ENCODE assay signal across 10 cellular contexts in genomic region chr14:102279688-102280348, GRCh38. TPM values are rescaled to one million over a fixed set of nuclear protein-coding genes. Genes with fewer than 3 reads are reported as not detected.
DNase-seq lines count a peak whose midpoint lies in the region; ATAC-seq and TF ChIP-seq lines count a peak whose summit lies in the region.
"Had no signal": no experiment of that assay in that cellular context is flagged by ENCODE, and none has a peak within 500 bp of the region (broad histone marks: within the 10 kb centered on the region; RNA-seq: fewer than 3 reads in every experiment).

No MANE protein-coding gene starts in this region.

- H3K27ac ChIP-seq in adrenal gland, result peak overlapping the region in 2 of 5 donors; percentile 29 to 65
- no peak overlapping the region for H3K27ac ChIP-seq in endodermal cell (ENCODE audit: low read depth, low read length)

- no peak overlapping the region for H3K9ac ChIP-seq in endodermal cell (ENCODE audit: extremely low read depth, low read length, poor library complexity, severe bottlenecking)

- no peaks in the 10 kb centered on the region for H3K4me1 ChIP-seq in adrenal gland (replicated peaks in 1 of 2)
- H3K4me1 ChIP-seq in endodermal cell (ENCODE audit: control insufficient read depth, insufficient read depth, low read length), result no peaks in the 10 kb centered on the region

- TF ChIP-seq POLR2A in adrenal gland (IDR thresholded peaks at IDR 0.05), result no peak

- H3K4me3 ChIP-seq in adrenal gland (no peak overlapping the region), endodermal cell (ENCODE audit: low read length) (no peak overlapping the region)

- H3K36me3 Mint-ChIP-seq in endodermal cell (ENCODE audit: low read depth), result peaks cover 23% of the 10 kb centered on the region
- H3K36me3 Mint-ChIP-seq: activated naive CD4-positive, alpha-beta T cell treated with anti-CD3 and anti-CD28 coated beads, Interleukin-2, amount 50 U/mL, for 24 hours had no signal

- ATAC-seq in stimulated activated naive CD8-positive, alpha-beta T cell treated with anti-CD3 and anti-CD28 coated beads, Interleukin-15, Interleukin-2, amounts not matched to agents 100 U/mL and 50 U/mL, for 24 hours, result peak; percentile 66
- ATAC-seq in stimulated activated naive CD8-positive, alpha-beta T cell treated with anti-CD3 and anti-CD28 coated beads, Interleukin-15, amount 100 ng/mL, for 72 hours, result no peak
- ATAC-seq in HG03135 (IDR thresholded peaks at IDR 0.05; ENCODE audit: unreplicated experiment), result no peak
- no peak for ATAC-seq in GM21717 (IDR thresholded peaks at IDR 0.05; ENCODE audit: unreplicated experiment)

- no peaks in the 10 kb centered on the region for H3K9me3 ChIP-seq in adrenal gland (replicated peaks in 1 of 3)
- H3K9me3 ChIP-seq in endodermal cell (ENCODE audit: control insufficient read depth, low read length), result peaks cover 10% of the 10 kb centered on the region

- no peaks in the 10 kb centered on the region for H3K4me1 Mint-ChIP-seq in stimulated activated naive CD8-positive, alpha-beta T cell treated with anti-CD3 and anti-CD28 coated beads, Interleukin-15, amount 100 ng/mL, for 72 hours
- H3K4me1 Mint-ChIP-seq in endodermal cell, result peaks cover 8% of the 10 kb centered on the region
- H3K4me1 Mint-ChIP-seq: activated naive CD4-positive, alpha-beta T cell treated with anti-CD3 and anti-CD28 coated beads, Interleukin-2, amount 50 U/mL, for 24 hours had no signal

- H3K36me3 ChIP-seq in adrenal gland (replicated peaks in 1 of 2), result no peaks in the 10 kb centered on the region
- peaks cover 4% of the 10 kb centered on the region for H3K36me3 ChIP-seq in endodermal cell (ENCODE audit: control insufficient read depth, insufficient read depth, low read length)

- no peak overlapping the region for H3K27ac Mint-ChIP-seq in stimulated activated naive CD8-positive, alpha-beta T cell treated with anti-CD3 and anti-CD28 coated beads, Interleukin-15, amount 100 ng/mL, for 72 hours
- no peak overlapping the region for H3K27ac Mint-ChIP-seq in endodermal cell
- H3K27ac Mint-ChIP-seq: activated naive CD4-positive, alpha-beta T cell treated with anti-CD3 and anti-CD28 coated beads, Interleukin-2, amount 50 U/mL, for 24 hours had no signal

- H3K27me3 Mint-ChIP-seq in stimulated activated naive CD8-positive, alpha-beta T cell treated with anti-CD3 and anti-CD28 coated beads, Interleukin-15, amount 100 ng/mL, for 72 hours, result no peaks in the 10 kb centered on the region
- no peaks in the 10 kb centered on the region for H3K27me3 Mint-ChIP-seq in endodermal cell (ENCODE audit: insufficient read depth)
- H3K27me3 Mint-ChIP-seq: activated naive CD4-positive, alpha-beta T cell treated with anti-CD3 and anti-CD28 coated beads, Interleukin-2, amount 50 U/mL, for 24 hours had no signal

- no peak overlapping the region for H3K4me3 Mint-ChIP-seq in stimulated activated naive CD8-positive, alpha-beta T cell treated with anti-CD3 and anti-CD28 coated beads, Interleukin-15, amount 100 ng/mL, for 72 hours
- H3K4me3 Mint-ChIP-seq in endodermal cell, result no peak overlapping the region
- H3K4me3 Mint-ChIP-seq: activated naive CD4-positive, alpha-beta T cell treated with anti-CD3 and anti-CD28 coated beads, Interleukin-2, amount 50 U/mL, for 24 hours had no signal

- no peak for DNase-seq in stimulated activated naive CD8-positive, alpha-beta T cell treated with anti-CD3 and anti-CD28 coated beads, Interleukin-15, Interleukin-2, amounts not matched to agents 100 U/mL and 50 U/mL, for 24 hours
- no peak for DNase-seq in stimulated activated naive CD8-positive, alpha-beta T cell treated with anti-CD3 and anti-CD28 coated beads, Interleukin-15, amount 100 ng/mL, for 72 hours
- peak in 6 of 7 donors; percentile 27 to 77 (median 44) for DNase-seq in adrenal gland
- DNase-seq in islet precursor cell, result peak; percentile 86
- DNase-seq in NCI-H187 (lab: John Stamatoyannopoulos, UW), result no peak
- DNase-seq in endodermal cell, result no peak
- DNase-seq: DMS 273 treated with DMSO at 0.1 percent for 48 hours had no signal

- 68 to 91% (median 74%) methylated on average over 8 of the region's 8 CpGs for WGBS in adrenal gland, 4 donors
- WGBS in endodermal cell (ENCODE audit: insufficient coverage in 1 of 2, insufficient read length in 1 of 2), 2 experiments, result 89 to 93% methylated on average over 7 to 8 of the region's 8 CpGs

- H3K27me3 ChIP-seq in adrenal gland (no peaks in the 10 kb centered on the region), endodermal cell (ENCODE audit: control insufficient read depth, insufficient read depth, low read length, poor library complexity, severe bottlenecking) (no peaks in the 10 kb centered on the region)

- H3K9me3 Mint-ChIP-seq in stimulated activated naive CD8-positive, alpha-beta T cell treated with anti-CD3 and anti-CD28 coated beads, Interleukin-15, amount 100 ng/mL, for 72 hours, result no peaks in the 10 kb centered on the region
- H3K9me3 Mint-ChIP-seq in endodermal cell, result peaks cover 12% of the 10 kb centered on the region
- H3K9me3 Mint-ChIP-seq: activated naive CD4-positive, alpha-beta T cell treated with anti-CD3 and anti-CD28 coated beads, Interleukin-2, amount 50 U/mL, for 24 hours had no signal

- TF ChIP-seq CTCF in adrenal gland (IDR thresholded peaks at IDR 0.05) (no peak), endodermal cell (conservative IDR thresholded peaks at IDR 0.05) (no peak)

- intact Hi-C loops in adrenal gland (cut with DNase I), result no loop called here

RNA-seq across cellular contexts. Expression of gene MOK, which starts 25.1 kb away (rescaled TPM):
- total RNA-seq in adrenal gland (10 to 100 TPM; 10.1 to 33.1 (median 16.4) TPM), endodermal cell (100 to 1,000 TPM in 1 of 2 donors, 10 to 100 TPM in 1; 60.3 to 102 TPM)
- polyA plus RNA-seq in adrenal gland, result 10 to 100 TPM; 15.4 to 54.4 (median 38.5) TPM
- 15.4 TPM for polyA plus RNA-seq in endodermal cell (2013, experiment 1 of 2)
- 17.6 TPM for polyA plus RNA-seq in endodermal cell (2013, experiment 2 of 2)

RNA-seq across cellular contexts. Expression of gene ZNF839, which starts 39.7 kb away (rescaled TPM):
- total RNA-seq in adrenal gland (10 to 100 TPM in 6 of 8 donors, 1 to 10 TPM in 2; 7.4 to 23.1 (median 14.1) TPM), endodermal cell (10 to 100 TPM; 16.5 to 19.1 TPM)
- polyA plus RNA-seq in adrenal gland, result 10 to 100 TPM in 2 of 3 donors, 1 to 10 TPM in 1; 7.8 to 28.2 (median 27.6) TPM
- 12.7 TPM for polyA plus RNA-seq in endodermal cell (2013, experiment 1 of 2)
- 12.5 TPM for polyA plus RNA-seq in endodermal cell (2013, experiment 2 of 2)

Comparison
In these comparisons a context has a peak if more than half of its experiments do, and no peak if none do; other contexts are left out.
1. DNase-seq: peak in adrenal gland (6 of 7) and islet precursor cell (single experiment); none in stimulated activated naive CD8-positive, alpha-beta T cell treated with anti-CD3 and anti-CD28 coated beads, Interleukin-15, Interleukin-2, amounts not matched to agents 100 U/mL and 50 U/mL, for 24 hours (single experiment), stimulated activated naive CD8-positive, alpha-beta T cell treated with anti-CD3 and anti-CD28 coated beads, Interleukin-15, amount 100 ng/mL, for 72 hours (0 of 2), NCI-H187 (0 of 2) and endodermal cell (single experiment).